In the genomic region with DNA sequence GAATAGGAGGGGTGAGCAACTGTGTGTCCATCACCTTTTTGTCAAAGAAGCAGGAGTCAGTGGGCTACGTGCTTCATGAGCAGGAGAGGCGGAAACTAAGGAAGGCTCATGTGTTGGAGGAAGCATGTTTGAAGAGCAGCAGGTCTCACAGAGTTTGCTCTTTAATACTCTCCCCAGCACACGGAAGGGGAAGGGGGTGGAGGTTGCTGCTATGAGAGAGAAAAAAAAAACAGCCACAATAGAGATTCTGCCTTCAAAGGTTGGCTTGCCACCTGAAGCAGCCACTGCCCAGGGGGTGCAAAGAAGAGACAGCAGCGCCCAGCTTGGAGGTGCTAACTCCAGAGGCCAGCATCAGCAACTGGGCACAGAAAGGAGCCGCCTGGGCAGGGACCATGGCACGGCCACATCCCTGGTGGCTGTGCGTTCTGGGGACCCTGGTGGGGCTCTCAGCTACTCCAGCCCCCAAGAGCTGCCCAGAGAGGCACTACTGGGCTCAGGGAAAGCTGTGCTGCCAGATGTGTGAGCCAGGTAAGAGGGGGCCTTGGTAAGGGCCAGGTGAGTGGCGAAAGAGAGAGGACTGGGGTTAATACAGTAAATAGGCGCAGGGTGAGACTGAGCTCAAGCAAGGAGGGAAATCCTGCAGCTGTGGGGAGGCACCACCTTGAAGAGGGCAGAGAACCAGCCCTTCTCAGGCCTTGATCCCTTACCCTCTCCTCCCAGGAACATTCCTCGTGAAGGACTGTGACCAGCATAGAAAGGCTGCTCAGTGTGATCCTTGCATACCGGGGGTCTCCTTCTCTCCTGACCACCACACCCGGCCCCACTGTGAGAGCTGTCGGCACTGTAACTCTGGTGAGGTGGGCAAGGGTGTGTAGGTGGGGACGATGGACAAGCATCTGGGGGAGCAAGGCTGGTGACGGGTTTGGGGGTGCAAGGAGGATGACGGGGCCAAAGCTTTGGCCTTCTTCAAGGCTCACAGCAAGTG, we compare ENCODE assay signal across 10 cellular contexts. TPM values are rescaled to one million over a fixed set of nuclear protein-coding genes. Genes with fewer than 3 reads are reported as not detected.
DNase-seq lines count a peak whose midpoint lies in the region; ATAC-seq and TF ChIP-seq lines count a peak whose summit lies in the region.
"Had no signal": no experiment of that assay in that cellular context is flagged by ENCODE, and none has a peak within 500 bp of the region (broad histone marks: within the 10 kb centered on the region; RNA-seq: fewer than 3 reads in every experiment).

CD27 (plus strand) TSS at position 252 of the 985 bp plus-strand sequence; CDS start at position 393, 141 bp downstream.

- no peaks in the 10 kb centered on the region for H3K36me3 ChIP-seq in BLaER1
- peaks cover 0 to 49% of the 10 kb centered on the region in 2 donors for H3K36me3 ChIP-seq in muscle layer of duodenum (ENCODE audit: control insufficient read depth in 1 of 2, insufficient read depth in 2 of 2, low read length in 2 of 2)
- H3K36me3 ChIP-seq: ovary had no signal

- peak within 1 kb of the TSS; percentile 63 for H3K9ac ChIP-seq in BLaER1

- H3K27ac Mint-ChIP-seq in activated CD8-positive, alpha-beta T cell treated with anti-CD3 and anti-CD28 coated beads for 36 hours: peak within 1 kb of the TSS; percentile 99

- ATAC-seq in activated CD8-positive, alpha-beta T cell treated with anti-CD3 and anti-CD28 coated beads for 36 hours: peak; percentile 34
- no peak for ATAC-seq in HG02970 (IDR thresholded peaks at IDR 0.05; ENCODE audit: low FRiP score, unreplicated experiment)
- ATAC-seq: K562 had no signal

- DNase-seq in activated CD8-positive, alpha-beta T cell treated with anti-CD3 and anti-CD28 coated beads for 36 hours: peak; percentile 43
- DNase-seq in NK-92 treated with Interleukin-12 subunit alpha and Interleukin-12 subunit beta, amount 100 ng/mL, for 24 hours (lab: John Stamatoyannopoulos, UW): no peak
- DNase-seq in C1 segment of cervical spinal cord (lab: John Stamatoyannopoulos, UW) (no peak), HUDEP-2 (lab: John Stamatoyannopoulos, UW; ENCODE audit: unreplicated experiment in 76 of 76) (no peak)

- no peaks in the 10 kb centered on the region for H3K9me3 ChIP-seq in BLaER1
- H3K9me3 ChIP-seq in muscle layer of duodenum (ENCODE audit: control insufficient read depth in 1 of 2, low read length in 2 of 2): no peaks in the 10 kb centered on the region
- H3K9me3 ChIP-seq: ovary had no signal

- H3K9me3 Mint-ChIP-seq in activated CD8-positive, alpha-beta T cell treated with anti-CD3 and anti-CD28 coated beads for 36 hours: no peaks in the 10 kb centered on the region

- POLR2A ChIA-PET in activated CD8-positive, alpha-beta T cell treated with anti-CD3 and anti-CD28 coated beads for 36 hours (lab: Charles Lee): interaction anchor here (1.0 to 13.2 kb wide), 11 partner anchors 11 to 109 kb away, joined by 3 to 267 read pairs (median 20); partner anchors contain the start of genes GAPDH, TAPBPL and VAMP1

- H3K4me2 ChIP-seq in BLaER1: peak within 1 kb of the TSS; percentile 72

- H3K4me3 ChIP-seq in BLaER1 (peak within 1 kb of the TSS; percentile 32), muscle layer of duodenum (ENCODE audit: low read depth in 1 of 2, low read length in 2 of 2) (no peak within 1 kb of the TSS)
- H3K4me3 ChIP-seq: K562, ovary had no signal

- H3K4me3 Mint-ChIP-seq in activated CD8-positive, alpha-beta T cell treated with anti-CD3 and anti-CD28 coated beads for 36 hours: peak within 1 kb of the TSS; percentile 93

- TF ChIP-seq CTCF in activated CD8-positive, alpha-beta T cell treated with anti-CD3 and anti-CD28 coated beads for 36 hours (IDR thresholded peaks at IDR 0.05): no peak

- H3K27me3 ChIP-seq in BLaER1: no peaks in the 10 kb centered on the region
- no peaks in the 10 kb centered on the region for H3K27me3 ChIP-seq in muscle layer of duodenum (ENCODE audit: low read depth, low read length)
- H3K27me3 ChIP-seq: ovary had no signal

- H3K4me1 ChIP-seq in BLaER1: peaks cover 92% of the 10 kb centered on the region
- H3K4me1 ChIP-seq in muscle layer of duodenum (ENCODE audit: control insufficient read depth in 1 of 2, insufficient read depth in 2 of 2, low read length in 2 of 2): peaks cover 0 to 6% of the 10 kb centered on the region in 2 donors

- CTCF ChIA-PET in activated CD8-positive, alpha-beta T cell treated with anti-CD3 and anti-CD28 coated beads for 36 hours (lab: Charles Lee): interaction anchor here (0.8 to 10.2 kb wide), 7 partner anchors 11 to 105 kb away, joined by 3 to 89 read pairs (median 11); no protein-coding TSS in a partner anchor

- H3K4me1 Mint-ChIP-seq in activated CD8-positive, alpha-beta T cell treated with anti-CD3 and anti-CD28 coated beads for 36 hours (ENCODE audit: low read depth): peaks cover 51% of the 10 kb centered on the region

- peak within 1 kb of the TSS; percentile 78 for H3K27ac ChIP-seq in BLaER1
- H3K27ac ChIP-seq in muscle layer of duodenum (ENCODE audit: low read length): peak within 1 kb of the TSS; percentile 41
- H3K27ac ChIP-seq: ovary had no signal

- no peaks in the 10 kb centered on the region for H4K20me1 ChIP-seq in BLaER1

- H3K27me3 Mint-ChIP-seq in activated CD8-positive, alpha-beta T cell treated with anti-CD3 and anti-CD28 coated beads for 36 hours: no peaks in the 10 kb centered on the region

- intact Hi-C loops in activated CD8-positive, alpha-beta T cell treated with anti-CD3 and anti-CD28 coated beads for 36 hours (cut with micrococcal nuclease): no loop called here

- peaks cover 74% of the 10 kb centered on the region for H3K36me3 Mint-ChIP-seq in activated CD8-positive, alpha-beta T cell treated with anti-CD3 and anti-CD28 coated beads for 36 hours (ENCODE audit: low read depth)

- TF ChIP-seq POLR2A in GM15510 (IDR thresholded peaks at IDR 0.05; ENCODE audit: borderline replicate concordance, extremely low read depth, insufficient read length): peak; percentile 56

RNA-seq across cellular contexts. Expression of gene CD27, which starts in this region (rescaled TPM):
- total RNA-seq in activated CD8-positive, alpha-beta T cell treated with anti-CD3 and anti-CD28 coated beads for 36 hours: 100 to 1,000 TPM; 160 to 164 TPM
